Comparison of ENCODE assay signal across 33 cellular contexts in genomic region chr16:82313754-82314153, GRCh38.
DNase-seq lines count a peak whose midpoint lies in the region; ATAC-seq and TF ChIP-seq lines count a peak whose summit lies in the region.
"Had no signal": no experiment of that assay in that cellular context is flagged by ENCODE, and none has a peak within 500 bp of the region (broad histone marks: within the 10 kb centered on the region; RNA-seq: fewer than 3 reads in every experiment).

No MANE protein-coding gene starts in this region.

- peaks cover 0 to 10% of the 10 kb centered on the region in 2 donors for H3K4me1 ChIP-seq in right atrium auricular region
- no peaks in the 10 kb centered on the region for H3K4me1 ChIP-seq in IMR-90 (ENCODE audit: control insufficient read depth, insufficient read depth, low read length)
- H3K4me1 ChIP-seq in skeletal muscle tissue (ENCODE audit: control insufficient read depth in 3 of 3, insufficient read depth in 3 of 3, low read length in 3 of 3), result peaks cover 7 to 13% (median 9%) of the 10 kb centered on the region in 3 donors
- H3K4me1 ChIP-seq in naive thymus-derived CD4-positive, alpha-beta T cell (ENCODE audit: control insufficient read depth in 2 of 2, insufficient read depth in 2 of 2, low read length in 2 of 2), result no peaks in the 10 kb centered on the region
- H3K4me1 ChIP-seq: A549; BE2C; BLaER1; BLaER1 treated with 17β-estradiol and CSF1 and Interleukin-3, amounts not matched to agents 10 nM and 100 nM; Caco-2 had no signal

- H3K56ac ChIP-seq in IMR-90 (ENCODE audit: extremely low read depth, insufficient read depth, low read length), result no peak overlapping the region

- WGBS in IMR-90 (ENCODE audit: extremely low coverage in 2 of 2, insufficient read length in 1 of 2), 2 experiments, result no CpG with 5 or more reads among the region's 1 CpG

- no peak overlapping the region for H2AK9ac ChIP-seq in IMR-90 (replicated peaks; ENCODE audit: low read depth, low read length, poor library complexity)

- DNase-seq in left ventricle myocardium superior (no peak), right atrium auricular region (ENCODE audit: low spot score) (no peak), IMR-90 (no peak)
- no peak for DNase-seq in activated naive CD4-positive, alpha-beta T cell treated with anti-CD3 and anti-CD28 coated beads, Interleukin-2, amount 50 U/mL, for 72 hours (ENCODE audit: low spot score in 2 of 2)
- no peak for DNase-seq in naive thymus-derived CD4-positive, alpha-beta T cell
- DNase-seq: 8988T; ACHN; AML-193; BE2C; C1 segment of cervical spinal cord; Caco-2; Calu3; CD4-positive, alpha-beta memory T cell; CD4-positive, alpha-beta T cell; CD4-positive, CD25-positive, alpha-beta regulatory T cell; CD8-positive, alpha-beta memory T cell; CD8-positive, alpha-beta T cell; COR-L47; DMS 273 treated with DMSO at 0.1 percent for 48 hours; DMS153; DMS53; DMS79; DMS79 treated with DMSO at 0.1 percent for 48 hours; DND-41; EL had no signal

- H3K36me3 Mint-ChIP-seq in activated naive CD4-positive, alpha-beta T cell treated with anti-CD3 and anti-CD28 coated beads, Interleukin-2, amount 50 U/mL, for 72 hours, result no peaks in the 10 kb centered on the region
- H3K36me3 Mint-ChIP-seq in naive thymus-derived CD4-positive, alpha-beta T cell, result peaks cover 0 to 3% (median 0%) of the 10 kb centered on the region in 5 donors
- H3K36me3 Mint-ChIP-seq: CD14-positive monocyte; CD4-positive, alpha-beta memory T cell; CD4-positive, CD25-positive, alpha-beta regulatory T cell; CD8-positive, alpha-beta memory T cell; CD8-positive, alpha-beta T cell had no signal

- BruUV-seq in IMR-90 (replicated peaks; lab: Mats Ljungman, UMichigan), result no TSS peak

- dilution Hi-C loops in IMR-90 (cut with HindIII; ENCODE audit: low sequenced_read_pairs, unreplicated experiment), result no loop called here

- H3K9me1 ChIP-seq in IMR-90 (ENCODE audit: insufficient read depth, low read length), result no peaks in the 10 kb centered on the region

- in situ Hi-C loops in IMR-90 (cut with MboI; ENCODE audit: low sequenced_read_pairs), result no loop called here

- H3K9ac ChIP-seq in IMR-90 (ENCODE audit: low read depth, low read length) (no peak overlapping the region), skeletal muscle tissue (ENCODE audit: low read depth in 1 of 3, low read length in 3 of 3) (no peak overlapping the region)
- H3K9ac ChIP-seq: BLaER1; BLaER1 treated with 17β-estradiol and CSF1 and Interleukin-3, amounts not matched to agents 10 nM and 100 nM had no signal

- H3K27me3 ChIP-seq in right atrium auricular region (no peaks in the 10 kb centered on the region), IMR-90 (ENCODE audit: control insufficient read depth, insufficient read depth, low read length) (no peaks in the 10 kb centered on the region), skeletal muscle tissue (ENCODE audit: control insufficient read depth in 3 of 3, insufficient read depth in 3 of 3, low read length in 3 of 3) (peaks cover 0 to 4% (median 2%) of the 10 kb centered on the region in 3 donors)
- H3K27me3 ChIP-seq in naive thymus-derived CD4-positive, alpha-beta T cell (ENCODE audit: control insufficient read depth in 2 of 2, insufficient read depth in 2 of 2, low read length in 2 of 2), result no peaks in the 10 kb centered on the region
- H3K27me3 ChIP-seq: BE2C; BLaER1; BLaER1 treated with 17β-estradiol and CSF1 and Interleukin-3, amounts not matched to agents 10 nM and 100 nM had no signal

- H3K4me3 Mint-ChIP-seq in naive thymus-derived CD4-positive, alpha-beta T cell, result no peak overlapping the region
- H3K4me3 Mint-ChIP-seq: B cell; CD14-positive monocyte; CD4-positive, alpha-beta memory T cell; CD4-positive, alpha-beta T cell; CD4-positive, CD25-positive, alpha-beta regulatory T cell; CD8-positive, alpha-beta memory T cell; CD8-positive, alpha-beta T cell had no signal

- H3K27me3 Mint-ChIP-seq in naive thymus-derived CD4-positive, alpha-beta T cell, result peaks cover 0 to 36% (median 18%) of the 10 kb centered on the region in 5 donors

- peak overlapping the region; percentile 8 for H2AFZ ChIP-seq in IMR-90 (replicated peaks; ENCODE audit: low read length, poor library complexity)

- no peak overlapping the region for H3K27ac Mint-ChIP-seq in activated naive CD4-positive, alpha-beta T cell treated with anti-CD3 and anti-CD28 coated beads, Interleukin-2, amount 50 U/mL, for 72 hours
- H3K27ac Mint-ChIP-seq in naive thymus-derived CD4-positive, alpha-beta T cell, result no peak overlapping the region
- H3K27ac Mint-ChIP-seq: B cell; CD14-positive monocyte; CD4-positive, alpha-beta memory T cell; CD4-positive, alpha-beta T cell; CD4-positive, CD25-positive, alpha-beta regulatory T cell; CD8-positive, alpha-beta T cell had no signal

- no peak overlapping the region for H4K91ac ChIP-seq in IMR-90 (ENCODE audit: insufficient read depth, low read depth, low read length)

- no peak for TF ChIP-seq CTCF in right atrium auricular region (IDR thresholded peaks at IDR 0.05)
- no peak for TF ChIP-seq CTCF in IMR-90 (conservative IDR thresholded peaks at IDR 0.05; ENCODE audit: low read depth, low read length)

- no peak overlapping the region for H2AK5ac ChIP-seq in IMR-90 (ENCODE audit: low read depth, low read length)

- H4K8ac ChIP-seq in IMR-90 (ENCODE audit: low read depth in 2 of 2, low read length in 2 of 2), result no peak overlapping the region

- H3K4ac ChIP-seq in IMR-90 (ENCODE audit: low read depth, low read length), result no peak overlapping the region

- H3K4me2 ChIP-seq in IMR-90 (ENCODE audit: low read depth, low read length), result no peak overlapping the region
- H3K4me2 ChIP-seq: A549; BLaER1; BLaER1 treated with 17β-estradiol and CSF1 and Interleukin-3, amounts not matched to agents 10 nM and 100 nM had no signal

- peaks cover 4 to 7% of the 10 kb centered on the region in 2 donors for H3K9me3 Mint-ChIP-seq in activated naive CD4-positive, alpha-beta T cell treated with anti-CD3 and anti-CD28 coated beads, Interleukin-2, amount 50 U/mL, for 72 hours
- peaks cover 0 to 11% (median 1%) of the 10 kb centered on the region in 11 donors for H3K9me3 Mint-ChIP-seq in naive thymus-derived CD4-positive, alpha-beta T cell
- H3K9me3 Mint-ChIP-seq: CD8-positive, alpha-beta T cell had no signal

- no peaks in the 10 kb centered on the region for H4K20me1 ChIP-seq in IMR-90 (ENCODE audit: insufficient read depth, low read length)
- H4K20me1 ChIP-seq: BLaER1; BLaER1 treated with 17β-estradiol and CSF1 and Interleukin-3, amounts not matched to agents 10 nM and 100 nM had no signal

- intact Hi-C loops in left ventricle myocardium superior (cut with micrococcal nuclease), result no loop called here
- intact Hi-C loops in IMR-90 (cut with micrococcal nuclease), result no loop called here
- intact Hi-C loops in naive thymus-derived CD4-positive, alpha-beta T cell (cut with micrococcal nuclease), result no loop called here

- TF ChIP-seq POLR2A in IMR-90 (IDR thresholded peaks at IDR 0.05; ENCODE audit: low read depth, low read length), result no peak

- H2BK20ac ChIP-seq in IMR-90 (ENCODE audit: low read depth, low read length), result no peak overlapping the region

- H3K9me3 ChIP-seq in right atrium auricular region, result no peaks in the 10 kb centered on the region
- H3K9me3 ChIP-seq in IMR-90 (ENCODE audit: control insufficient read depth, insufficient read depth, low read length), result no peaks in the 10 kb centered on the region
- no peaks in the 10 kb centered on the region for H3K9me3 ChIP-seq in skeletal muscle tissue (ENCODE audit: control insufficient read depth in 3 of 3, low read length in 3 of 3)
- no peaks in the 10 kb centered on the region for H3K9me3 ChIP-seq in naive thymus-derived CD4-positive, alpha-beta T cell (ENCODE audit: control insufficient read depth in 2 of 3, low read length in 3 of 3)
- H3K9me3 ChIP-seq: A549, BE2C, BLaER1, Caco-2 had no signal

- H4K5ac ChIP-seq in IMR-90 (ENCODE audit: low read depth, low read length), result no peak overlapping the region

- no peak overlapping the region for H3K18ac ChIP-seq in IMR-90 (ENCODE audit: low read depth, low read length)

- ATAC-seq in left ventricle myocardium superior (peak; percentile 47), IMR-90 (ENCODE audit: low read depth) (no peak)
- ATAC-seq in activated naive CD4-positive, alpha-beta T cell treated with anti-CD3 and anti-CD28 coated beads, Interleukin-2, amount 50 U/mL, for 72 hours, result no peak
- ATAC-seq in naive thymus-derived CD4-positive, alpha-beta T cell, result no peak
- ATAC-seq: A549; CD8-positive, alpha-beta T cell had no signal

- H3K79me1 ChIP-seq in IMR-90 (ENCODE audit: low read depth in 1 of 2, low read length in 2 of 2), result no peaks in the 10 kb centered on the region

- CTCF ChIA-PET in IMR-90 (lab: Yijun Ruan, JAX), result no interaction called here
- CTCF ChIA-PET in naive thymus-derived CD4-positive, alpha-beta T cell (lab: Charles Lee), result no interaction called here

- H3K27ac ChIP-seq in right atrium auricular region (peak overlapping the region in 1 of 2 donors; percentile 49), IMR-90 (ENCODE audit: insufficient read depth, low read length) (no peak overlapping the region), skeletal muscle tissue (ENCODE audit: low read depth, low read length) (peak overlapping the region; percentile 9)
- H3K27ac ChIP-seq in naive thymus-derived CD4-positive, alpha-beta T cell (ENCODE audit: low read depth, low read length), result no peak overlapping the region
- H3K27ac ChIP-seq: 22Rv1; A549; BLaER1; BLaER1 treated with 17β-estradiol and CSF1 and Interleukin-3, amounts not matched to agents 10 nM and 100 nM; C4-2B had no signal

- POLR2A ChIA-PET in IMR-90 (lab: Charles Lee; ENCODE audit: unreplicated experiment), result no interaction called here
- POLR2A ChIA-PET in naive thymus-derived CD4-positive, alpha-beta T cell (lab: Charles Lee), result no interaction called here

- H3K4me3 ChIP-seq in right atrium auricular region (no peak overlapping the region), IMR-90 (ENCODE audit: insufficient read depth, low read depth, low read length) (no peak overlapping the region), skeletal muscle tissue (ENCODE audit: low read length in 3 of 3) (no peak overlapping the region)
- H3K4me3 ChIP-seq in naive thymus-derived CD4-positive, alpha-beta T cell (ENCODE audit: low read length), result no peak overlapping the region
- H3K4me3 ChIP-seq: A549; BLaER1; BLaER1 treated with 17β-estradiol and CSF1 and Interleukin-3, amounts not matched to agents 10 nM and 100 nM had no signal

- H3K4me1 Mint-ChIP-seq in naive thymus-derived CD4-positive, alpha-beta T cell, result no peaks in the 10 kb centered on the region
- H3K4me1 Mint-ChIP-seq: B cell; CD14-positive monocyte; CD4-positive, alpha-beta memory T cell; CD4-positive, CD25-positive, alpha-beta regulatory T cell; CD8-positive, alpha-beta memory T cell had no signal

- no peak overlapping the region for H3K23ac ChIP-seq in IMR-90 (ENCODE audit: low read depth, low read length)

- no peak overlapping the region for H2BK120ac ChIP-seq in IMR-90 (ENCODE audit: low read depth, low read length)

- TF ChIP-seq RAD21 in IMR-90 (IDR thresholded peaks at IDR 0.05; ENCODE audit: low read length), result no peak

- no peak overlapping the region for H2BK15ac ChIP-seq in IMR-90 (ENCODE audit: low read depth, low read length)

- H3K36me3 ChIP-seq in right atrium auricular region (no peaks in the 10 kb centered on the region), IMR-90 (ENCODE audit: control insufficient read depth, insufficient read depth, low read length) (no peaks in the 10 kb centered on the region), skeletal muscle tissue (ENCODE audit: control insufficient read depth in 3 of 3, insufficient read depth in 3 of 3, low read length in 3 of 3) (no peaks in the 10 kb centered on the region)
- H3K36me3 ChIP-seq in naive thymus-derived CD4-positive, alpha-beta T cell (ENCODE audit: control insufficient read depth in 2 of 3, insufficient read depth in 3 of 3, low read length in 3 of 3), result no peaks in the 10 kb centered on the region
- H3K36me3 ChIP-seq: BE2C; BLaER1; BLaER1 treated with 17β-estradiol and CSF1 and Interleukin-3, amounts not matched to agents 10 nM and 100 nM had no signal

- H3K14ac ChIP-seq in IMR-90 (replicated peaks; ENCODE audit: low read depth, low read length), result no peak overlapping the region

- H2BK5ac ChIP-seq in IMR-90 (ENCODE audit: low read depth, low read length, poor library complexity, severe bottlenecking), result no peak overlapping the region
